In the genomic region with DNA sequence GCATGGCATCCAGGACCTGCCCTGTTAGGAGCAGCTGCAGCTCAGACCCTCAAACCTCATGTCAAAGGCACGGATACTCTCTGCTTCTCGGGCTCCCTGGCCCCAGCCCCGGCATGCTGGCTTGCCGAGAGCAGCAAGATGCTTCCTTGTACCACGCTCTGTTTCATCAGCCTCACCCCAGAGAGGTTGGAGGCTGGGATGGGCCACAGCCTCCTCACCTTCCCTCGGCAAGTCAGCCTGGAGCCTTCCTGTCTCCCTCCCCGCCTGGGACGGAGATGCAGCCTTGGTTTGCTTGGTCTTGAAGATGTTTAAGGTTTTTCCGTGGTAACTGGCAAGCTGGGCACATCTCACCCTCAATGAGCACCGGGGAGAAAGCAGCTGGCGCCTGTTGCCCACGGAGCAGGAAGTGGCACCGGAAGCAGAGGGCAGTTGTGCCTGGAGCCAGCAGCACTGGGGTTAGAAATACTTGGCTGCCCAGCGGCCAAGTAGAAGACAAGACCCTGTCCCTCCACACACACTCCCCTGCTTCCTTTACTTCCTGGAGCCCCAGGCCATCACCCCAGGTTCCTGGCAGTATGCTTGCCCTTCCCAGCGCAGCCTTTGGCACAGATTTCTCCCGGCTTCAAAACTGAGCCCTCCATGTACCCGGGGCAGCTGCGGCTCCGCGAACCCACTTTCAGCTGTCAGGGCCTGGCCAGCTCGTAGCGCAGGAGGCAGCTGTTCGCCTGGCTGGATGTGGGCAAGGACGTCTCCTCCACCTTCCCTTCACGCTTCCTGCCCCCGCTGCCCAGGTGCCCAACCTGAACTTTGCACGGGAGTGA, we compare ENCODE assay signal across 12 cellular contexts.
DNase-seq lines count a peak whose midpoint lies in the region; ATAC-seq lines count a peak whose summit lies in the region.
"Had no signal": no experiment of that assay in that cellular context is flagged by ENCODE, and none has a peak within 500 bp of the region (broad histone marks: within the 10 kb centered on the region; RNA-seq: fewer than 3 reads in every experiment).

No MANE protein-coding gene starts in this region.

- peaks cover 45% of the 10 kb centered on the region for H3K4me1 Mint-ChIP-seq in activated T-cell treated with anti-CD3 and anti-CD28 coated beads, Interleukin-2, amount 50 U/mL, for 24 hours (ENCODE audit: low read depth)
- peaks cover 26% of the 10 kb centered on the region for H3K4me1 Mint-ChIP-seq in memory B cell

- H3K9me3 Mint-ChIP-seq in activated T-cell treated with anti-CD3 and anti-CD28 coated beads, Interleukin-2, amount 50 U/mL, for 24 hours = no peaks in the 10 kb centered on the region
- H3K9me3 Mint-ChIP-seq in memory B cell = peaks cover 2% of the 10 kb centered on the region

- H3K36me3 Mint-ChIP-seq in activated T-cell treated with anti-CD3 and anti-CD28 coated beads, Interleukin-2, amount 50 U/mL, for 24 hours (ENCODE audit: low read depth) = no peaks in the 10 kb centered on the region
- H3K36me3 Mint-ChIP-seq in memory B cell = no peaks in the 10 kb centered on the region

- ATAC-seq in memory B cell (ENCODE audit: low read depth) = no peak
- peak; percentile 14 for ATAC-seq in stimulated activated naive CD8-positive, alpha-beta T cell treated with anti-CD3 and anti-CD28 coated beads, Interleukin-15, Interleukin-2, amounts not matched to agents 100 U/mL and 50 U/mL, for 24 hours
- no peak for ATAC-seq in HG02759 (IDR thresholded peaks at IDR 0.05; ENCODE audit: unreplicated experiment)
- ATAC-seq in GM18519 (IDR thresholded peaks at IDR 0.05; ENCODE audit: low FRiP score, unreplicated experiment) = no peak

- DNase-seq in NCI-H2029 (lab: John Stamatoyannopoulos, UW) = peak; percentile 51
- DNase-seq in NCI-H2029 treated with DMSO at 0.1 percent for 48 hours (lab: John Stamatoyannopoulos, UW) = no peak
- peak; percentile 70 for DNase-seq in activated T-cell treated with anti-CD3 and anti-CD28 coated beads, Interleukin-2, amount 50 U/mL, for 24 hours
- DNase-seq in memory B cell (ENCODE audit: low spot score in 2 of 2) = no peak
- DNase-seq in stimulated activated naive CD8-positive, alpha-beta T cell treated with anti-CD3 and anti-CD28 coated beads, Interleukin-15, Interleukin-2, amounts not matched to agents 100 U/mL and 50 U/mL, for 24 hours = peak; percentile 37
- DNase-seq in epidermal melanocyte (ENCODE audit: insufficient read length, low spot score) = no peak
- DNase-seq: 8988T, cerebellar nuclear complex, MV-4-11, T1000 had no signal

- H3K27ac Mint-ChIP-seq in activated T-cell treated with anti-CD3 and anti-CD28 coated beads, Interleukin-2, amount 50 U/mL, for 24 hours = peak overlapping the region; percentile 81
- H3K27ac Mint-ChIP-seq in memory B cell = peak overlapping the region; percentile 74

- H3K27me3 Mint-ChIP-seq in activated T-cell treated with anti-CD3 and anti-CD28 coated beads, Interleukin-2, amount 50 U/mL, for 24 hours = no peaks in the 10 kb centered on the region
- no peaks in the 10 kb centered on the region for H3K27me3 Mint-ChIP-seq in memory B cell

- H3K4me3 Mint-ChIP-seq in activated T-cell treated with anti-CD3 and anti-CD28 coated beads, Interleukin-2, amount 50 U/mL, for 24 hours = peak overlapping the region; percentile 49
- H3K4me3 Mint-ChIP-seq in memory B cell = peak overlapping the region; percentile 49

Comparison
In these comparisons a context has a peak if more than half of its experiments do, and no peak if none do; other contexts are left out.
1. DNase-seq: peak in NCI-H2029 (single experiment), activated T-cell treated with anti-CD3 and anti-CD28 coated beads, Interleukin-2, amount 50 U/mL, for 24 hours (single experiment) and stimulated activated naive CD8-positive, alpha-beta T cell treated with anti-CD3 and anti-CD28 coated beads, Interleukin-15, Interleukin-2, amounts not matched to agents 100 U/mL and 50 U/mL, for 24 hours (single experiment); none in NCI-H2029 treated with DMSO at 0.1 percent for 48 hours (single experiment), memory B cell (0 of 2) and epidermal melanocyte (single experiment).